ENCODE assay signal across 33 cellular contexts in genomic region chr6:44183783-44184182, GRCh38. TPM values are rescaled to one million over a fixed set of nuclear protein-coding genes. Genes with fewer than 3 reads are reported as not detected.
"Had no signal": no experiment of that assay in that cellular context is flagged by ENCODE, and none has a peak within 500 bp of the region (broad histone marks: within the 10 kb centered on the region; RNA-seq: fewer than 3 reads in every experiment).

No MANE protein-coding gene starts in this region.

- ATAC-seq: activated naive CD8-positive, alpha-beta T cell treated with anti-CD3 and anti-CD28 coated beads, Interleukin-2, amount 50 U/mL, for 24 hours; activated T-cell treated with anti-CD3 and anti-CD28 coated beads, Interleukin-2, amount 50 U/mL, for 4 hours; PC-3 had no signal

- H3K27ac ChIP-seq: brain microvascular endothelial cell, KMS-11, Peyer's patch had no signal

- H3K36me3 ChIP-seq: brain microvascular endothelial cell, Peyer's patch had no signal

- H3K4me2 ChIP-seq: KMS-11 had no signal

- H3K27me3 Mint-ChIP-seq: activated naive CD8-positive, alpha-beta T cell had no signal

- H3K4me1 ChIP-seq: Peyer's patch had no signal

- H3K9me3 ChIP-seq: Peyer's patch had no signal

- H3K4me1 Mint-ChIP-seq: activated B cell treated with CpG ODN at 0.5 μM for 24 hours had no signal

- DNase-seq: activated B cell treated with CpG ODN at 0.5 μM for 24 hours; activated CD4-positive, alpha-beta memory T cell treated with anti-CD3 and anti-CD28 coated beads for 36 hours; activated CD4-positive, alpha-beta T cell treated with anti-CD3 and anti-CD28 coated beads for 4 hours; activated CD4-positive, alpha-beta T cell treated with anti-CD3 and anti-CD28 coated beads, Interleukin-2, amount 50 U/mL, for 1 hour; activated CD4-positive, CD25-positive, alpha-beta regulatory T cell treated with anti-CD3 and anti-CD28 coated beads, Interleukin-2, amount 50 U/mL, for 72 hours; activated CD8-positive, alpha-beta memory T cell treated with anti-CD3 and anti-CD28 coated beads, Interleukin-2, amount 50 U/mL, for 4 hours; activated gamma-delta T cell treated with Interleukin-2 at 50 U/mL for 16 hours; activated naive CD4-positive, alpha-beta T cell treated with anti-CD3 and anti-CD28 coated beads for 36 hours; activated naive CD8-positive, alpha-beta T cell treated with anti-CD3 and anti-CD28 coated beads, Interleukin-2, amount 50 U/mL, for 24 hours; activated T-cell treated with anti-CD3 and anti-CD28 coated beads for 4 hours; activated T-cell treated with anti-CD3 and anti-CD28 coated beads, Interleukin-2, amount 50 U/mL, for 4 hours; brain microvascular endothelial cell; central memory CD4-positive, alpha-beta T cell; MM.1S; MV-4-11; NCI-H1092; NCI-H1436 treated with DMSO at 0.1 percent for 48 hours; NCI-H1694 treated with DMSO at 0.1 percent for 48 hours; NCI-H2029; NCI-H345; NCI-H524 treated with DMSO at 0.1 percent for 48 hours; PC-3; Peyer's patch; Right ventricle myocardium superior; SW 1271; T-helper 1 cell; T-helper 2 cell; T-helper 9 cell had no signal

- H3K9me3 Mint-ChIP-seq: activated B cell treated with CpG ODN at 0.5 μM for 24 hours; activated CD4-positive, alpha-beta memory T cell treated with anti-CD3 and anti-CD28 coated beads for 36 hours; activated naive CD4-positive, alpha-beta T cell treated with anti-CD3 and anti-CD28 coated beads for 36 hours; activated naive CD8-positive, alpha-beta T cell treated with anti-CD3 and anti-CD28 coated beads, Interleukin-2, amount 50 U/mL, for 24 hours; activated T-cell treated with anti-CD3 and anti-CD28 coated beads, Interleukin-2, amount 50 U/mL, for 4 hours; activated T-helper 1 cell treated with anti-CD3 and anti-CD28 coated beads, Interleukin-12 subunit alpha, Interleukin-12 subunit beta, Interleukin-2, Interleukin-4 antibody, amounts not matched to agents 30 ng/mL and 10 ng/mL and 1 ng/mL, durations not matched to agents 14 hours and 24 hours and 36 hours had no signal

- H3K27me3 ChIP-seq: brain microvascular endothelial cell, Peyer's patch had no signal

- H3K4me3 Mint-ChIP-seq: activated B cell treated with CpG ODN at 0.5 μM for 24 hours; activated CD4-positive, alpha-beta memory T cell treated with anti-CD3 and anti-CD28 coated beads for 36 hours; activated naive CD4-positive, alpha-beta T cell treated with anti-CD3 and anti-CD28 coated beads for 36 hours; activated naive CD8-positive, alpha-beta T cell; activated naive CD8-positive, alpha-beta T cell treated with anti-CD3 and anti-CD28 coated beads, Interleukin-2, amount 50 U/mL, for 24 hours; activated T-cell treated with anti-CD3 and anti-CD28 coated beads, Interleukin-2, amount 50 U/mL, for 4 hours; activated T-helper 1 cell treated with anti-CD3 and anti-CD28 coated beads, Interleukin-12 subunit alpha, Interleukin-12 subunit beta, Interleukin-2, Interleukin-4 antibody, amounts not matched to agents 30 ng/mL and 10 ng/mL and 1 ng/mL, durations not matched to agents 14 hours and 24 hours and 36 hours had no signal

- H3K36me3 Mint-ChIP-seq: activated CD4-positive, alpha-beta memory T cell treated with anti-CD3 and anti-CD28 coated beads for 36 hours; activated naive CD8-positive, alpha-beta T cell had no signal

- H3K4me3 ChIP-seq: Peyer's patch had no signal

- H3K27ac Mint-ChIP-seq: activated B cell treated with CpG ODN at 0.5 μM for 24 hours; activated CD4-positive, alpha-beta memory T cell treated with anti-CD3 and anti-CD28 coated beads for 36 hours; activated naive CD4-positive, alpha-beta T cell treated with anti-CD3 and anti-CD28 coated beads for 36 hours; activated naive CD8-positive, alpha-beta T cell; activated naive CD8-positive, alpha-beta T cell treated with anti-CD3 and anti-CD28 coated beads, Interleukin-2, amount 50 U/mL, for 24 hours; activated T-helper 1 cell treated with anti-CD3 and anti-CD28 coated beads, Interleukin-12 subunit alpha, Interleukin-12 subunit beta, Interleukin-2, Interleukin-4 antibody, amounts not matched to agents 30 ng/mL and 10 ng/mL and 1 ng/mL, durations not matched to agents 14 hours and 24 hours and 36 hours had no signal

RNA-seq across cellular contexts. Expression of gene CAPN11, which starts 25.2 kb away (rescaled TPM):
- total RNA-seq: activated B cell treated with CpG ODN at 0.5 μM for 24 hours; activated naive CD4-positive, alpha-beta T cell treated with anti-CD3 and anti-CD28 coated beads for 36 hours; activated T-helper 1 cell treated with anti-CD3 and anti-CD28 coated beads, Interleukin-12 subunit alpha, Interleukin-12 subunit beta, Interleukin-2, Interleukin-4 antibody, amounts not matched to agents 30 ng/mL and 10 ng/mL and 1 ng/mL, durations not matched to agents 14 hours and 24 hours and 36 hours; cerebellum; NCI-H460; PC-3 had no signal

RNA-seq across cellular contexts. Expression of gene MYMX, which starts 32.9 kb away (rescaled TPM):
- total RNA-seq: activated B cell treated with CpG ODN at 0.5 μM for 24 hours; activated CD4-positive, alpha-beta memory T cell treated with anti-CD3 and anti-CD28 coated beads for 36 hours; activated naive CD4-positive, alpha-beta T cell treated with anti-CD3 and anti-CD28 coated beads for 36 hours; activated T-cell treated with anti-CD3 and anti-CD28 coated beads, Interleukin-2, amount 50 U/mL, for 4 hours; activated T-helper 1 cell treated with anti-CD3 and anti-CD28 coated beads, Interleukin-12 subunit alpha, Interleukin-12 subunit beta, Interleukin-2, Interleukin-4 antibody, amounts not matched to agents 30 ng/mL and 10 ng/mL and 1 ng/mL, durations not matched to agents 14 hours and 24 hours and 36 hours; cerebellum; NCI-H460; PC-3; Peyer's patch had no signal
